29 cellular contexts compared by ENCODE assay signal in the genomic region with DNA sequence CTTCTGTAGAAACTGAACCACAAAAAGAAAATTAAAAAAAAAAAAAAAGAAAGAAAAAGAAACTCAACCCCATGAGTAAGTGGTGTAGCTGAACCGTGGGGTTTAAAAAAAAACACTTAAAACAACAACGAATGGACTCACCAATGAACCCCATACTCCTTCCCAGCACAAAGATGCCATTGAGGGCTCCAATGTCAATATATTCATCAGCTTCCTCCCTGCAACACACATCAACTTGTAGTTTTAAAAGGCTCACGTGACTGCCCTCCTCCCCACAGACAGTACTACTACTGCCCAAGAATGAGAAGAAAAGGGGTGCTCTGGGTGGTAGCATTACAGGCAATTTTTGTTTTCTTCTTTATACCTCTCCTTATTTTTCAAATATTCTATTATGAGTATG. TPM values are rescaled to one million over a fixed set of nuclear protein-coding genes. Genes with fewer than 3 reads are reported as not detected.
DNase-seq lines count a peak whose midpoint lies in the region; ATAC-seq, FAIRE-seq and TF ChIP-seq lines count a peak whose summit lies in the region.
"Had no signal": no experiment of that assay in that cellular context is flagged by ENCODE, and none has a peak within 500 bp of the region (broad histone marks: within the 10 kb centered on the region; RNA-seq: fewer than 3 reads in every experiment).

No MANE protein-coding gene starts in this region.

- TF ChIP-seq POLR2A in HepG2 (IDR thresholded peaks at IDR 0.05; ENCODE audit: insufficient read depth in 1 of 2, low read depth in 2 of 2, low read length in 2 of 2): no peak

- ATAC-seq in activated T-cell treated with anti-CD3 and anti-CD28 coated beads, Interleukin-2, amount 50 U/mL, for 72 hours (replicated peaks in 1 of 2): peak; percentile 1 to 11
- ATAC-seq in T-cell (replicated peaks in 1 of 4) (no peak), HepG2 (no peak), HG02973 (IDR thresholded peaks at IDR 0.05; ENCODE audit: unreplicated experiment) (no peak)
- ATAC-seq: gastrocnemius medialis, left colon had no signal

- no peak for FAIRE-seq in HepG2 (lab: Jason Lieb, UNC)
- FAIRE-seq: bronchial epithelial cell, TTC549 had no signal

- no peak for DNase-seq in activated T-cell treated with anti-CD3 and anti-CD28 coated beads, Interleukin-2, amount 50 U/mL, for 72 hours
- DNase-seq in activated T-cell treated with anti-CD3 and anti-CD28 coated beads for 4 hours (no peak), T-cell (no peak), progenitor cell of endocrine pancreas (ENCODE audit: low spot score, unreplicated experiment) (no peak), HepG2 (ENCODE audit: low spot score) (no peak)
- DNase-seq in activated naive CD8-positive, alpha-beta T cell treated with anti-CD3 and anti-CD28 coated beads for 36 hours: no peak
- DNase-seq in activated effector memory CD4-positive, alpha-beta T cell treated with Interleukin-2 at 50 U/mL for 16 hours: no peak
- DNase-seq: amygdala; Calu3; colonic mucosa; DND-41; esophagus squamous epithelium; gastrocnemius medialis; Kasumi-1; left colon; MV-4-11; NCI-H146; NCI-H510A; PC-9; SHP77; stimulated activated CD4-positive, alpha-beta T cell treated with anti-CD3 and anti-CD28 coated beads, Interleukin-1b, Interleukin-23, amount 100 ng/mL, for 48 hours had no signal

- H3K4me2 ChIP-seq in HepG2 (ENCODE audit: low read depth, low read length): no peak overlapping the region
- H3K4me2 ChIP-seq: BLaER1, hepatocyte, PC-9 had no signal

- H3K27me3 ChIP-seq in HepG2 (ENCODE audit: control insufficient read depth in 1 of 2, insufficient read depth in 2 of 2, low read length in 2 of 2): no peaks in the 10 kb centered on the region; a peak in 1 of 5 replicates
- H3K27me3 ChIP-seq: BLaER1, colonic mucosa, esophagus squamous epithelium, gastrocnemius medialis, hepatocyte had no signal

- TF ChIP-seq RAD21 in HepG2 (CRISPR knock-in tag; IDR thresholded peaks at IDR 0.05): no peak

- peak overlapping the region; percentile 52 to 66 for H3K4me3 Mint-ChIP-seq in activated T-cell treated with anti-CD3 and anti-CD28 coated beads, Interleukin-2, amount 50 U/mL, for 72 hours
- H3K4me3 Mint-ChIP-seq in T-cell (no peak overlapping the region), progenitor cell of endocrine pancreas (ENCODE audit: low read depth) (no peak overlapping the region)
- no peak overlapping the region for H3K4me3 Mint-ChIP-seq in activated naive CD8-positive, alpha-beta T cell treated with anti-CD3 and anti-CD28 coated beads for 36 hours
- H3K4me3 Mint-ChIP-seq: memory B cell had no signal

- peaks cover 42% of the 10 kb centered on the region for H3K4me1 Mint-ChIP-seq in activated T-cell treated with anti-CD3 and anti-CD28 coated beads, Interleukin-2, amount 50 U/mL, for 72 hours (ENCODE audit: low read depth)
- H3K4me1 Mint-ChIP-seq in T-cell: peaks cover 11 to 21% (median 15%) of the 10 kb centered on the region in 3 donors
- H3K4me1 Mint-ChIP-seq in activated naive CD8-positive, alpha-beta T cell treated with anti-CD3 and anti-CD28 coated beads for 36 hours: peaks cover 26% of the 10 kb centered on the region
- H3K4me1 Mint-ChIP-seq in progenitor cell of endocrine pancreas (ENCODE audit: low read depth): peaks cover 2% of the 10 kb centered on the region

- 79% methylated on average over 3 of the region's 3 CpGs for WGBS in HepG2 (ENCODE audit: low lambda C conversion rate)

- H4K20me1 ChIP-seq in HepG2 (ENCODE audit: insufficient read depth, low read length): 0 out of 2 replicates have a peak, but pooled peaks cover 7% of the 10 kb centered on the region

- H3K9me3 Mint-ChIP-seq in activated T-cell treated with anti-CD3 and anti-CD28 coated beads, Interleukin-2, amount 50 U/mL, for 72 hours: no peaks in the 10 kb centered on the region
- H3K9me3 Mint-ChIP-seq in T-cell (no peaks in the 10 kb centered on the region), progenitor cell of endocrine pancreas (ENCODE audit: low read depth) (no peaks in the 10 kb centered on the region)
- H3K9me3 Mint-ChIP-seq in activated naive CD8-positive, alpha-beta T cell treated with anti-CD3 and anti-CD28 coated beads for 36 hours: no peaks in the 10 kb centered on the region
- H3K9me3 Mint-ChIP-seq: memory B cell had no signal

- in situ Hi-C loops in HepG2 (cut with HindIII; ENCODE audit: extremely low pct_ligation_motif_present, low pct_unique_long_range_greater_than_20kb): no loop called here

- H3K9me3 ChIP-seq in HepG2 (ENCODE audit: low read length): no peaks in the 10 kb centered on the region
- H3K9me3 ChIP-seq: BLaER1, colonic mucosa, esophagus squamous epithelium, gastrocnemius medialis had no signal

- H3K36me3 ChIP-seq in HepG2 (replicated peaks in 1 of 2; ENCODE audit: control insufficient read depth in 1 of 2, insufficient read depth in 2 of 2, low read length in 2 of 2): peaks cover 23 to 39% of the 10 kb centered on the region in 2 experiments

- CTCF ChIA-PET in T-cell (lab: Charles Lee) (interaction anchor here in 1 of 2 donors (0.5 kb wide), 1 partner anchor 1388 kb away, joined by 3 read pairs; no protein-coding TSS in a partner anchor), HepG2 (lab: Yijun Ruan, JAX; ENCODE audit: low intra/inter-chr PET ratio, low total read pairs) (no interaction called here)

- POLR2A ChIA-PET in T-cell (lab: Charles Lee) (no interaction called here), HepG2 (lab: Yijun Ruan, JAX) (no interaction called here)

- no peak overlapping the region for H3K27ac ChIP-seq in HepG2 (ENCODE audit: extremely low read length, insufficient read depth, low read length)
- H3K27ac ChIP-seq: BLaER1, colonic mucosa, gastrocnemius medialis, PC-9 had no signal

- TF ChIP-seq CTCF in progenitor cell of endocrine pancreas (IDR thresholded peaks at IDR 0.05; ENCODE audit: unreplicated experiment) (no peak), HepG2 (CRISPR knock-in tag; IDR thresholded peaks at IDR 0.05) (no peak)

- no peak overlapping the region for H3K9ac ChIP-seq in HepG2 (ENCODE audit: insufficient read depth, low read depth, low read length)
- H3K9ac ChIP-seq: BLaER1 had no signal

- peaks cover 57% of the 10 kb centered on the region for H3K4me1 ChIP-seq in HepG2 (ENCODE audit: insufficient read depth, low read length)

- peak overlapping the region; percentile 87 for H3K27ac Mint-ChIP-seq in activated T-cell treated with anti-CD3 and anti-CD28 coated beads, Interleukin-2, amount 50 U/mL, for 72 hours
- peak overlapping the region; percentile 44 to 87 for H3K27ac Mint-ChIP-seq in T-cell
- H3K27ac Mint-ChIP-seq in activated naive CD8-positive, alpha-beta T cell treated with anti-CD3 and anti-CD28 coated beads for 36 hours: peak overlapping the region; percentile 80
- peak overlapping the region; percentile 62 for H3K27ac Mint-ChIP-seq in progenitor cell of endocrine pancreas
- H3K27ac Mint-ChIP-seq: memory B cell had no signal

- intact Hi-C loops in HepG2 (cut with micrococcal nuclease; ENCODE audit: unreplicated experiment): loop anchor here (5.0 to 10.0 kb wide), 2 partner anchors 39 to 54 kb away; partner anchors contain the start of genes FKBP10 and P3H4

- H3K4me3 ChIP-seq in HepG2 (replicated peaks in 1 of 3; ENCODE audit: insufficient read depth in 1 of 3, low read depth in 2 of 3, low read length in 3 of 3): no peak overlapping the region
- H3K4me3 ChIP-seq: BLaER1, colonic mucosa, esophagus squamous epithelium, gastrocnemius medialis, hepatocyte, PC-9 had no signal

- TF ChIP-seq EP300 in HepG2 (IDR thresholded peaks at IDR 0.05; ENCODE audit: low read depth in 2 of 2, low read length in 2 of 2) (no peak), HepG2 (CRISPR knock-in tag; IDR thresholded peaks at IDR 0.05; ENCODE audit: borderline replicate concordance) (no peak)

- peaks cover 3 to 18% of the 10 kb centered on the region in 2 donors for H3K36me3 Mint-ChIP-seq in activated T-cell treated with anti-CD3 and anti-CD28 coated beads, Interleukin-2, amount 50 U/mL, for 72 hours (ENCODE audit: insufficient read depth in 2 of 2)
- H3K36me3 Mint-ChIP-seq in T-cell (peaks cover 31% of the 10 kb centered on the region), progenitor cell of endocrine pancreas (ENCODE audit: insufficient read depth) (peaks cover 32% of the 10 kb centered on the region)
- peaks cover 25% of the 10 kb centered on the region for H3K36me3 Mint-ChIP-seq in activated naive CD8-positive, alpha-beta T cell treated with anti-CD3 and anti-CD28 coated beads for 36 hours

- H3K79me2 ChIP-seq in HepG2 (ENCODE audit: insufficient read depth, low read length): peaks cover 15% of the 10 kb centered on the region

- no peaks in the 10 kb centered on the region for H3K27me3 Mint-ChIP-seq in activated T-cell treated with anti-CD3 and anti-CD28 coated beads, Interleukin-2, amount 50 U/mL, for 72 hours (ENCODE audit: low read depth)
- H3K27me3 Mint-ChIP-seq in T-cell (no peaks in the 10 kb centered on the region), progenitor cell of endocrine pancreas (no peaks in the 10 kb centered on the region)
- no peaks in the 10 kb centered on the region for H3K27me3 Mint-ChIP-seq in activated naive CD8-positive, alpha-beta T cell treated with anti-CD3 and anti-CD28 coated beads for 36 hours
- H3K27me3 Mint-ChIP-seq: memory B cell had no signal

- H2AFZ ChIP-seq in HepG2 (ENCODE audit: low read length): no peak overlapping the region
- H2AFZ ChIP-seq: hepatocyte, PC-9 had no signal

- no TSS peak for BruUV-seq in HepG2 (replicated peaks; lab: Mats Ljungman, UMichigan)

RNA-seq across cellular contexts. Expression of gene KLHL11, which starts 3.3 kb away (rescaled TPM):
- 10 to 100 TPM; 17.6 to 24.4 TPM for total RNA-seq in activated T-cell treated with anti-CD3 and anti-CD28 coated beads, Interleukin-2, amount 50 U/mL, for 72 hours
- total RNA-seq in T-cell (10 to 100 TPM; 17.1 to 28.2 (median 18.6) TPM), progenitor cell of endocrine pancreas (16.9 and 19.6 TPM in 2 replicates), HepG2 (2016; rRNA removed; fragmentation: Illumina TruSeq; extraction: Trizol) (27.5 and 37.1 TPM in 2 replicates)
- total RNA-seq in activated naive CD8-positive, alpha-beta T cell treated with anti-CD3 and anti-CD28 coated beads for 36 hours: 10 to 100 TPM; 17.5 to 17.6 TPM
- 2.5 and 3.0 TPM in 2 replicates for total RNA-seq in HepG2 (2016; cell fraction: cytosol; rRNA removed; fragmentation: Illumina TruSeq; extraction: Trizol; ENCODE audit: low read depth)
- 25.7 and 35.1 TPM in 2 replicates for total RNA-seq in HepG2 (2016; cell fraction: insoluble cytoplasmic fraction; rRNA removed; fragmentation: Illumina TruSeq; extraction: Trizol)
- total RNA-seq in HepG2 (2016; cell fraction: membrane; rRNA removed; fragmentation: Illumina TruSeq; extraction: Trizol): 6.3 and 7.6 TPM in 2 replicates
- total RNA-seq in HepG2 (2016; cell fraction: nucleus; rRNA removed; fragmentation: Illumina TruSeq; extraction: Trizol): 18.3 and 20.0 TPM in 2 replicates
- polyA plus RNA-seq in HepG2 (2011; rRNA removed): 7.4 and 7.7 TPM in 2 replicates
- 4.0 and 5.2 TPM in 2 replicates for polyA plus RNA-seq in HepG2 (2011; cell fraction: cytosol; rRNA removed)
- polyA plus RNA-seq in HepG2 (2011; cell fraction: nucleus; rRNA removed): 5.7 and 5.8 TPM in 2 replicates
- 1.4 and 1.9 TPM in 2 replicates for polyA plus RNA-seq in HepG2 (2012)
- polyA plus RNA-seq in HepG2 (2016; cell fraction: cytosol; fragmentation: Illumina TruSeq; extraction: Trizol; ENCODE audit: low read depth): 0.03 and 0.08 TPM in 2 replicates
- 2.2 and 2.6 TPM in 2 replicates for polyA plus RNA-seq in HepG2 (2016; cell fraction: insoluble cytoplasmic fraction; fragmentation: Illumina TruSeq; extraction: Trizol; ENCODE audit: low read depth)
- polyA plus RNA-seq in HepG2 (2016; cell fraction: membrane; fragmentation: Illumina TruSeq; extraction: Trizol; ENCODE audit: low read depth): 0.37 and 0.49 TPM in 2 replicates
- 5.5 and 6.3 TPM in 2 replicates for polyA plus RNA-seq in HepG2 (2016; cell fraction: nucleus; fragmentation: Illumina TruSeq; extraction: Trizol; ENCODE audit: insufficient read depth, low read depth)
- 26.1 and 45.0 TPM in 2 replicates for polyA minus RNA-seq in HepG2 (2011; rRNA and poly(A)+ RNA removed; ENCODE audit: low replicate concordance)
- polyA minus RNA-seq in HepG2 (2011; cell fraction: cytosol; rRNA and poly(A)+ RNA removed): 22.9 and 26.0 TPM in 2 replicates
- polyA minus RNA-seq in HepG2 (2011; cell fraction: nucleus; rRNA and poly(A)+ RNA removed): 10.8 and 17.8 TPM in 2 replicates

RNA-seq across cellular contexts. Expression of gene KLHL10, which starts 30.9 kb away (rescaled TPM):
- total RNA-seq in activated T-cell treated with anti-CD3 and anti-CD28 coated beads, Interleukin-2, amount 50 U/mL, for 72 hours: under 1 TPM in 1 of 2 donors, not detected in 1; 0.36 TPM
- total RNA-seq in T-cell: not detected
- under 1 TPM; 0.19 to 0.30 TPM for total RNA-seq in activated naive CD8-positive, alpha-beta T cell treated with anti-CD3 and anti-CD28 coated beads for 36 hours
- total RNA-seq in progenitor cell of endocrine pancreas: not detected in 2 replicates
- total RNA-seq in HepG2 (2016; rRNA removed; fragmentation: Illumina TruSeq; extraction: Trizol): 0.04 TPM in 1 of 2 replicates, not detected in the other
- total RNA-seq in HepG2 (2016; cell fraction: cytosol; rRNA removed; fragmentation: Illumina TruSeq; extraction: Trizol; ENCODE audit: low read depth): 0.09 TPM in 1 of 2 replicates, not detected in the other
- 0.04 and 0.09 TPM in 2 replicates for total RNA-seq in HepG2 (2016; cell fraction: insoluble cytoplasmic fraction; rRNA removed; fragmentation: Illumina TruSeq; extraction: Trizol)
- not detected in 2 replicates for total RNA-seq in HepG2 (2016; cell fraction: membrane; rRNA removed; fragmentation: Illumina TruSeq; extraction: Trizol)
- total RNA-seq in HepG2 (2016; cell fraction: nucleus; rRNA removed; fragmentation: Illumina TruSeq; extraction: Trizol): not detected in 2 replicates
- polyA plus RNA-seq in HepG2 (2011; rRNA removed): 0.05 and 0.08 TPM in 2 replicates
- 0.03 TPM in 1 of 2 replicates, not detected in the other for polyA plus RNA-seq in HepG2 (2011; cell fraction: cytosol; rRNA removed)
- polyA plus RNA-seq in HepG2 (2011; cell fraction: nucleus; rRNA removed): 0.05 and 0.13 TPM in 2 replicates
- polyA plus RNA-seq in HepG2 (2012): not detected in 2 replicates
- polyA plus RNA-seq in HepG2 (2016; cell fraction: cytosol; fragmentation: Illumina TruSeq; extraction: Trizol; ENCODE audit: low read depth): not detected in 2 replicates
- not detected in 2 replicates for polyA plus RNA-seq in HepG2 (2016; cell fraction: insoluble cytoplasmic fraction; fragmentation: Illumina TruSeq; extraction: Trizol; ENCODE audit: low read depth)
- polyA plus RNA-seq in HepG2 (2016; cell fraction: membrane; fragmentation: Illumina TruSeq; extraction: Trizol; ENCODE audit: low read depth): not detected in 2 replicates
- not detected in 2 replicates for polyA plus RNA-seq in HepG2 (2016; cell fraction: nucleus; fragmentation: Illumina TruSeq; extraction: Trizol; ENCODE audit: insufficient read depth, low read depth)
- 0.12 TPM in 1 of 2 replicates, not detected in the other for polyA minus RNA-seq in HepG2 (2011; rRNA and poly(A)+ RNA removed; ENCODE audit: low replicate concordance)
- not detected in 2 replicates for polyA minus RNA-seq in HepG2 (2011; cell fraction: cytosol; rRNA and poly(A)+ RNA removed)
- not detected in 2 replicates for polyA minus RNA-seq in HepG2 (2011; cell fraction: nucleus; rRNA and poly(A)+ RNA removed)
- total RNA-seq: Calu3, colonic mucosa, H4, left colon, PC-9, skeletal muscle tissue had no signal
- polyA plus RNA-seq: hepatocyte had no signal

RNA-seq across cellular contexts. Expression of gene NT5C3B, which starts 32.5 kb away (rescaled TPM):
- total RNA-seq in activated T-cell treated with anti-CD3 and anti-CD28 coated beads, Interleukin-2, amount 50 U/mL, for 72 hours: 10 to 100 TPM; 34.9 to 49.5 TPM
- total RNA-seq in T-cell (10 to 100 TPM; 25.4 to 43.0 (median 33.4) TPM), progenitor cell of endocrine pancreas (105 and 115 TPM in 2 replicates), HepG2 (2016; rRNA removed; fragmentation: Illumina TruSeq; extraction: Trizol) (92.1 and 104 TPM in 2 replicates)
- 10 to 100 TPM; 52.8 to 56.7 TPM for total RNA-seq in activated naive CD8-positive, alpha-beta T cell treated with anti-CD3 and anti-CD28 coated beads for 36 hours
- 128 and 164 TPM in 2 replicates for total RNA-seq in HepG2 (2016; cell fraction: cytosol; rRNA removed; fragmentation: Illumina TruSeq; extraction: Trizol; ENCODE audit: low read depth)
- total RNA-seq in HepG2 (2016; cell fraction: insoluble cytoplasmic fraction; rRNA removed; fragmentation: Illumina TruSeq; extraction: Trizol): 87.1 and 106 TPM in 2 replicates
- 198 and 220 TPM in 2 replicates for total RNA-seq in HepG2 (2016; cell fraction: membrane; rRNA removed; fragmentation: Illumina TruSeq; extraction: Trizol)
- total RNA-seq in HepG2 (2016; cell fraction: nucleus; rRNA removed; fragmentation: Illumina TruSeq; extraction: Trizol): 52.2 and 64.7 TPM in 2 replicates
- polyA plus RNA-seq in HepG2 (2011; rRNA removed): 119 and 126 TPM in 2 replicates
- 116 and 145 TPM in 2 replicates for polyA plus RNA-seq in HepG2 (2011; cell fraction: cytosol; rRNA removed)
- 119 TPM in 2 replicates for polyA plus RNA-seq in HepG2 (2011; cell fraction: nucleus; rRNA removed)
- polyA plus RNA-seq in HepG2 (2012): 77.4 and 82.6 TPM in 2 replicates
- 148 and 199 TPM in 2 replicates for polyA plus RNA-seq in HepG2 (2016; cell fraction: cytosol; fragmentation: Illumina TruSeq; extraction: Trizol; ENCODE audit: low read depth)
- 108 and 113 TPM in 2 replicates for polyA plus RNA-seq in HepG2 (2016; cell fraction: insoluble cytoplasmic fraction; fragmentation: Illumina TruSeq; extraction: Trizol; ENCODE audit: low read depth)
- 207 and 224 TPM in 2 replicates for polyA plus RNA-seq in HepG2 (2016; cell fraction: membrane; fragmentation: Illumina TruSeq; extraction: Trizol; ENCODE audit: low read depth)
- 109 and 119 TPM in 2 replicates for polyA plus RNA-seq in HepG2 (2016; cell fraction: nucleus; fragmentation: Illumina TruSeq; extraction: Trizol; ENCODE audit: insufficient read depth, low read depth)
- polyA minus RNA-seq in HepG2 (2011; rRNA and poly(A)+ RNA removed; ENCODE audit: low replicate concordance): 36.5 and 43.6 TPM in 2 replicates
- polyA minus RNA-seq in HepG2 (2011; cell fraction: cytosol; rRNA and poly(A)+ RNA removed): 32.3 and 34.1 TPM in 2 replicates
- polyA minus RNA-seq in HepG2 (2011; cell fraction: nucleus; rRNA and poly(A)+ RNA removed): 48.5 and 53.7 TPM in 2 replicates

RNA-seq across cellular contexts. Expression of gene ACLY, which starts 50.2 kb away (rescaled TPM):
- total RNA-seq in activated T-cell treated with anti-CD3 and anti-CD28 coated beads, Interleukin-2, amount 50 U/mL, for 72 hours: 100 to 1,000 TPM; 124 to 129 TPM
- total RNA-seq in T-cell: 100 to 1,000 TPM in 1 of 5 donors, 10 to 100 TPM in 4; 69.1 to 101 (median 96.3) TPM
- total RNA-seq in activated naive CD8-positive, alpha-beta T cell treated with anti-CD3 and anti-CD28 coated beads for 36 hours: 100 to 1,000 TPM; 197 to 202 TPM
- total RNA-seq in progenitor cell of endocrine pancreas: 186 and 188 TPM in 2 replicates
- total RNA-seq in HepG2 (2016; rRNA removed; fragmentation: Illumina TruSeq; extraction: Trizol): 218 and 277 TPM in 2 replicates
- total RNA-seq in HepG2 (2016; cell fraction: cytosol; rRNA removed; fragmentation: Illumina TruSeq; extraction: Trizol; ENCODE audit: low read depth): 24.5 and 29.0 TPM in 2 replicates
- total RNA-seq in HepG2 (2016; cell fraction: insoluble cytoplasmic fraction; rRNA removed; fragmentation: Illumina TruSeq; extraction: Trizol): 218 and 232 TPM in 2 replicates
- 75.9 and 85.9 TPM in 2 replicates for total RNA-seq in HepG2 (2016; cell fraction: membrane; rRNA removed; fragmentation: Illumina TruSeq; extraction: Trizol)
- 147 and 157 TPM in 2 replicates for total RNA-seq in HepG2 (2016; cell fraction: nucleus; rRNA removed; fragmentation: Illumina TruSeq; extraction: Trizol)
- 111 and 143 TPM in 2 replicates for polyA plus RNA-seq in HepG2 (2011; rRNA removed)
- polyA plus RNA-seq in HepG2 (2011; cell fraction: cytosol; rRNA removed): 98.4 and 118 TPM in 2 replicates
- 94.3 and 115 TPM in 2 replicates for polyA plus RNA-seq in HepG2 (2011; cell fraction: nucleus; rRNA removed)
- polyA plus RNA-seq in HepG2 (2012): 93.3 and 115 TPM in 2 replicates
- 12.6 and 14.2 TPM in 2 replicates for polyA plus RNA-seq in HepG2 (2016; cell fraction: cytosol; fragmentation: Illumina TruSeq; extraction: Trizol; ENCODE audit: low read depth)
- 183 and 215 TPM in 2 replicates for polyA plus RNA-seq in HepG2 (2016; cell fraction: insoluble cytoplasmic fraction; fragmentation: Illumina TruSeq; extraction: Trizol; ENCODE audit: low read depth)
- polyA plus RNA-seq in HepG2 (2016; cell fraction: membrane; fragmentation: Illumina TruSeq; extraction: Trizol; ENCODE audit: low read depth): 30.1 and 37.0 TPM in 2 replicates
- 178 and 193 TPM in 2 replicates for polyA plus RNA-seq in HepG2 (2016; cell fraction: nucleus; fragmentation: Illumina TruSeq; extraction: Trizol; ENCODE audit: insufficient read depth, low read depth)
- polyA minus RNA-seq in HepG2 (2011; rRNA and poly(A)+ RNA removed; ENCODE audit: low replicate concordance): 364 TPM in 2 replicates
- polyA minus RNA-seq in HepG2 (2011; cell fraction: cytosol; rRNA and poly(A)+ RNA removed): 190 and 249 TPM in 2 replicates
- polyA minus RNA-seq in HepG2 (2011; cell fraction: nucleus; rRNA and poly(A)+ RNA removed): 60.3 and 96.6 TPM in 2 replicates

RNA-seq across cellular contexts. Expression of gene FKBP10, which starts 55.8 kb away (rescaled TPM):
- total RNA-seq in activated T-cell treated with anti-CD3 and anti-CD28 coated beads, Interleukin-2, amount 50 U/mL, for 72 hours: 1 to 10 TPM; 3.2 TPM
- total RNA-seq in T-cell: 1 to 10 TPM in 2 of 5 donors, under 1 TPM in 2, not detected in 1; 0.49 to 1.3 (median 1.1) TPM
- under 1 TPM; 0.48 to 0.89 TPM for total RNA-seq in activated naive CD8-positive, alpha-beta T cell treated with anti-CD3 and anti-CD28 coated beads for 36 hours
- total RNA-seq in progenitor cell of endocrine pancreas: 154 and 155 TPM in 2 replicates
- total RNA-seq in HepG2 (2016; rRNA removed; fragmentation: Illumina TruSeq; extraction: Trizol): 46.5 and 149 TPM in 2 replicates
- 31.7 and 32.8 TPM in 2 replicates for total RNA-seq in HepG2 (2016; cell fraction: cytosol; rRNA removed; fragmentation: Illumina TruSeq; extraction: Trizol; ENCODE audit: low read depth)
- 37.6 and 157 TPM in 2 replicates for total RNA-seq in HepG2 (2016; cell fraction: insoluble cytoplasmic fraction; rRNA removed; fragmentation: Illumina TruSeq; extraction: Trizol)
- total RNA-seq in HepG2 (2016; cell fraction: membrane; rRNA removed; fragmentation: Illumina TruSeq; extraction: Trizol): 42.3 and 48.1 TPM in 2 replicates
- total RNA-seq in HepG2 (2016; cell fraction: nucleus; rRNA removed; fragmentation: Illumina TruSeq; extraction: Trizol): 148 and 181 TPM in 2 replicates
- 543 and 573 TPM in 2 replicates for polyA plus RNA-seq in HepG2 (2011; rRNA removed)
- 288 and 579 TPM in 2 replicates for polyA plus RNA-seq in HepG2 (2011; cell fraction: cytosol; rRNA removed)
- polyA plus RNA-seq in HepG2 (2011; cell fraction: nucleus; rRNA removed): 3,059 and 4,867 TPM in 2 replicates
- polyA plus RNA-seq in HepG2 (2012): 224 and 292 TPM in 2 replicates
- polyA plus RNA-seq in HepG2 (2016; cell fraction: cytosol; fragmentation: Illumina TruSeq; extraction: Trizol; ENCODE audit: low read depth): 18.4 and 19.7 TPM in 2 replicates
- polyA plus RNA-seq in HepG2 (2016; cell fraction: insoluble cytoplasmic fraction; fragmentation: Illumina TruSeq; extraction: Trizol; ENCODE audit: low read depth): 46.0 and 56.5 TPM in 2 replicates
- 32.1 and 36.5 TPM in 2 replicates for polyA plus RNA-seq in HepG2 (2016; cell fraction: membrane; fragmentation: Illumina TruSeq; extraction: Trizol; ENCODE audit: low read depth)
- 597 and 623 TPM in 2 replicates for polyA plus RNA-seq in HepG2 (2016; cell fraction: nucleus; fragmentation: Illumina TruSeq; extraction: Trizol; ENCODE audit: insufficient read depth, low read depth)
- polyA minus RNA-seq in HepG2 (2011; rRNA and poly(A)+ RNA removed; ENCODE audit: low replicate concordance): 133 and 613 TPM in 2 replicates
- 159 and 170 TPM in 2 replicates for polyA minus RNA-seq in HepG2 (2011; cell fraction: cytosol; rRNA and poly(A)+ RNA removed)
- polyA minus RNA-seq in HepG2 (2011; cell fraction: nucleus; rRNA and poly(A)+ RNA removed): 231 and 275 TPM in 2 replicates

Comparison
In these comparisons a context has a peak if more than half of its experiments do, and no peak if none do; other contexts are left out.
1. ATAC-seq: peak in activated T-cell treated with anti-CD3 and anti-CD28 coated beads, Interleukin-2, amount 50 U/mL, for 72 hours (2 of 2); none in T-cell (0 of 4), HepG2 (single experiment) and HG02973 (single experiment).
2. H3K4me3 Mint-ChIP-seq: peak in activated T-cell treated with anti-CD3 and anti-CD28 coated beads, Interleukin-2, amount 50 U/mL, for 72 hours (2 of 2); none in T-cell (0 of 3), activated naive CD8-positive, alpha-beta T cell treated with anti-CD3 and anti-CD28 coated beads for 36 hours (single experiment) and progenitor cell of endocrine pancreas (single experiment).
3. Peak in every context shown above with its lines, with median percentiles within 50 percentile points of each other: H3K27ac Mint-ChIP-seq.